Comparison of ENCODE assay signal across 12 cellular contexts in genomic region chr1:234618726-234619049, GRCh38. TPM values are rescaled to one million over a fixed set of nuclear protein-coding genes. Genes with fewer than 3 reads are reported as not detected.
DNase-seq lines count a peak whose midpoint lies in the region; ATAC-seq and TF ChIP-seq lines count a peak whose summit lies in the region.
"Had no signal": no experiment of that assay in that cellular context is flagged by ENCODE, and none has a peak within 500 bp of the region (broad histone marks: within the 10 kb centered on the region; RNA-seq: fewer than 3 reads in every experiment).

No MANE protein-coding gene starts in this region.

- in situ Hi-C loops in IMR-90 (cut with MboI; ENCODE audit: low sequenced_read_pairs), result loop anchor here (25.0 kb wide), 1 partner anchor 244 kb away; no protein-coding TSS in a partner anchor

- H2BK5ac ChIP-seq in IMR-90 (ENCODE audit: low read depth, low read length, poor library complexity, severe bottlenecking), result peak overlapping the region; percentile 100

- H3K4me2 ChIP-seq in IMR-90 (ENCODE audit: low read depth, low read length), result peak overlapping the region; percentile 9; the same call in 1 of the 2 replicates

- peak overlapping the region; percentile 100 for H4K5ac ChIP-seq in IMR-90 (ENCODE audit: low read depth, low read length)

- H3K18ac ChIP-seq in IMR-90 (ENCODE audit: low read depth, low read length), result peak overlapping the region; percentile 100

- dilution Hi-C loops in IMR-90 (cut with HindIII; ENCODE audit: low sequenced_read_pairs, unreplicated experiment), result no loop called here

- peaks cover 11% of the 10 kb centered on the region for H3K9me1 ChIP-seq in IMR-90 (ENCODE audit: insufficient read depth, low read length)

- H3K56ac ChIP-seq in IMR-90 (ENCODE audit: extremely low read depth, insufficient read depth, low read length), result peak overlapping the region; percentile 89

- H3K23ac ChIP-seq in IMR-90 (ENCODE audit: low read depth, low read length), result peak overlapping the region; percentile 98

- peak overlapping the region; percentile 95 for H3K14ac ChIP-seq in IMR-90 (replicated peaks; ENCODE audit: low read depth, low read length)

- no CpG with 5 or more reads among the region's 5 CpGs for WGBS in IMR-90 (ENCODE audit: extremely low coverage in 2 of 2, insufficient read length in 1 of 2), 2 experiments

- no peaks in the 10 kb centered on the region for H4K20me1 ChIP-seq in IMR-90 (ENCODE audit: insufficient read depth, low read length)

- peaks cover 0 to 5% of the 10 kb centered on the region in 2 experiments; a peak in 2 of 4 replicates for H3K79me1 ChIP-seq in IMR-90 (ENCODE audit: low read depth in 1 of 2, low read length in 2 of 2)

- POLR2A ChIA-PET in IMR-90 (lab: Charles Lee; ENCODE audit: unreplicated experiment), result no interaction called here

- no peaks in the 10 kb centered on the region for H3K9me3 ChIP-seq in IMR-90 (ENCODE audit: control insufficient read depth, insufficient read depth, low read length)
- no peaks in the 10 kb centered on the region for H3K9me3 ChIP-seq in breast epithelium
- H3K9me3 ChIP-seq in lower lobe of right lung, result no peaks in the 10 kb centered on the region
- H3K9me3 ChIP-seq in thoracic aorta, result no peaks in the 10 kb centered on the region

- no peak for TF ChIP-seq RAD21 in IMR-90 (IDR thresholded peaks at IDR 0.05; ENCODE audit: low read length)

- H3K27ac ChIP-seq in IMR-90 (ENCODE audit: insufficient read depth, low read length) (peak overlapping the region; percentile 99), breast epithelium (peak overlapping the region; percentile 71 to 100), lower lobe of right lung (peak overlapping the region; percentile 46), thoracic aorta (peak overlapping the region; percentile 75 to 78)

- DNase-seq in IMR-90 (no peak), breast epithelium (ENCODE audit: low spot score in 2 of 2) (no peak), lower lobe of right lung (no peak), thoracic aorta (ENCODE audit: low spot score) (no peak), medulla oblongata (ENCODE audit: extremely low spot score) (no peak), NCI-H446 (lab: John Stamatoyannopoulos, UW) (no peak), NCI-H2029 treated with DMSO at 0.1 percent for 48 hours (lab: John Stamatoyannopoulos, UW) (no peak)
- DNase-seq: activated CD8-positive, alpha-beta memory T cell treated with anti-CD3 and anti-CD28 coated beads, Interleukin-2, amount 10 ng/mL, durations not matched to agents 7 days and 5 days; anterior cingulate cortex; T-helper 2 cell had no signal

- intact Hi-C loops in IMR-90 (cut with micrococcal nuclease) (no loop called here), breast epithelium (cut with DNase I; ENCODE audit: low total_unique reads) (no loop called here), lower lobe of right lung (cut with DNase I) (no loop called here)

- peak overlapping the region; percentile 96 for H4K91ac ChIP-seq in IMR-90 (ENCODE audit: insufficient read depth, low read depth, low read length)

- peak; percentile 22; the same call in 1 of the 2 replicates for ATAC-seq in IMR-90 (ENCODE audit: low read depth)
- peak in 1 of 2 donors; percentile 18 for ATAC-seq in lower lobe of right lung
- no peak for ATAC-seq in thoracic aorta (ENCODE audit: insufficient number of reproducible peaks, low FRiP score, low read depth)
- no peak for ATAC-seq in HG03565 (IDR thresholded peaks at IDR 0.05; ENCODE audit: unreplicated experiment)
- ATAC-seq: activated CD8-positive, alpha-beta memory T cell treated with anti-CD3 and anti-CD28 coated beads, Interleukin-2, amount 10 ng/mL, durations not matched to agents 7 days and 5 days; stimulated activated effector memory CD8-positive, alpha-beta T cell treated with anti-CD3 and anti-CD28 coated beads, Interleukin-12 subunit alpha, Interleukin-12 subunit beta, amount 100 ng/mL, for 72 hours had no signal

- H3K4me1 ChIP-seq in IMR-90 (ENCODE audit: control insufficient read depth, insufficient read depth, low read length) (peaks cover 28% of the 10 kb centered on the region), breast epithelium (peaks cover 3 to 21% of the 10 kb centered on the region in 2 donors), lower lobe of right lung (peaks cover 43% of the 10 kb centered on the region), thoracic aorta (ENCODE audit: control insufficient read depth in 1 of 2, low read depth in 2 of 2) (peaks cover 27 to 52% of the 10 kb centered on the region in 2 donors)

- H2AK5ac ChIP-seq in IMR-90 (ENCODE audit: low read depth, low read length), result peak overlapping the region; percentile 62

- H2BK120ac ChIP-seq in IMR-90 (ENCODE audit: low read depth, low read length), result peak overlapping the region; percentile 98

- BruUV-seq in IMR-90 (replicated peaks; lab: Mats Ljungman, UMichigan), result no TSS peak

- no peak overlapping the region for H2AFZ ChIP-seq in IMR-90 (replicated peaks; ENCODE audit: low read length, poor library complexity)

- CTCF ChIA-PET in IMR-90 (lab: Yijun Ruan, JAX), result interaction anchor here (0.9 kb wide), 1 partner anchor 381 kb away, joined by 3 read pairs; no protein-coding TSS in a partner anchor

- no peaks in the 10 kb centered on the region for H3K36me3 ChIP-seq in IMR-90 (ENCODE audit: control insufficient read depth, insufficient read depth, low read length)
- H3K36me3 ChIP-seq in breast epithelium, result no peaks in the 10 kb centered on the region
- no peaks in the 10 kb centered on the region for H3K36me3 ChIP-seq in lower lobe of right lung
- H3K36me3 ChIP-seq in thoracic aorta, result no peaks in the 10 kb centered on the region

- peak overlapping the region; percentile 86 to 97 for H4K8ac ChIP-seq in IMR-90 (ENCODE audit: low read depth in 2 of 2, low read length in 2 of 2)

- TF ChIP-seq POLR2A in IMR-90 (IDR thresholded peaks at IDR 0.05; ENCODE audit: low read depth, low read length) (no peak), breast epithelium (IDR thresholded peaks at IDR 0.05) (no peak)

- peak overlapping the region; percentile 96 for H2BK15ac ChIP-seq in IMR-90 (ENCODE audit: low read depth, low read length)

- H3K27me3 ChIP-seq in IMR-90 (ENCODE audit: control insufficient read depth, insufficient read depth, low read length) (no peaks in the 10 kb centered on the region), breast epithelium (no peaks in the 10 kb centered on the region), lower lobe of right lung (ENCODE audit: low read depth) (no peaks in the 10 kb centered on the region), thoracic aorta (replicated peaks; ENCODE audit: insufficient read depth) (no peaks in the 10 kb centered on the region)

- peak overlapping the region; percentile 96 for H3K4ac ChIP-seq in IMR-90 (ENCODE audit: low read depth, low read length)

- peak overlapping the region; percentile 13 for H2AK9ac ChIP-seq in IMR-90 (replicated peaks; ENCODE audit: low read depth, low read length, poor library complexity)

- peak overlapping the region; percentile 59 for H3K9ac ChIP-seq in IMR-90 (ENCODE audit: low read depth, low read length)

- H2BK20ac ChIP-seq in IMR-90 (ENCODE audit: low read depth, low read length), result peak overlapping the region; percentile 99

- H3K4me3 ChIP-seq in IMR-90 (ENCODE audit: insufficient read depth, low read depth, low read length) (no peak overlapping the region), breast epithelium (no peak overlapping the region), lower lobe of right lung (no peak overlapping the region), thoracic aorta (peak overlapping the region; percentile 21)

- no peak for TF ChIP-seq CTCF in IMR-90 (conservative IDR thresholded peaks at IDR 0.05; ENCODE audit: low read depth, low read length)
- no peak for TF ChIP-seq CTCF in breast epithelium (IDR thresholded peaks at IDR 0.05)
- no peak for TF ChIP-seq CTCF in lower lobe of right lung (IDR thresholded peaks at IDR 0.05)
- TF ChIP-seq CTCF in thoracic aorta (IDR thresholded peaks at IDR 0.05), result no peak

TF ChIP-seq in IMR-90, 13 proteins besides CTCF, POLR2A, EP300 and RAD21 (continues in another document):
- TF ChIP-seq FOS (IDR thresholded peaks at IDR 0.05; ENCODE audit: low read depth, low read length), result no peak
- TF ChIP-seq MAZ (IDR thresholded peaks at IDR 0.05; ENCODE audit: borderline replicate concordance, low read depth, low read length), result no peak
- TF ChIP-seq MXI1 (IDR thresholded peaks at IDR 0.05; ENCODE audit: borderline replicate concordance, low read depth, low read length), result no peak
- TF ChIP-seq CEBPB (IDR thresholded peaks at IDR 0.05; ENCODE audit: low read depth, low read length), result no peak
- no peak for TF ChIP-seq RCOR1 (IDR thresholded peaks at IDR 0.05; ENCODE audit: insufficient replicate concordance, low read length)
- no peak for TF ChIP-seq SMC3 (IDR thresholded peaks at IDR 0.05; ENCODE audit: low read depth, low read length)
- no peak for TF ChIP-seq BHLHE40 (IDR thresholded peaks at IDR 0.05; ENCODE audit: low read depth, low read length)
- no peak for TF ChIP-seq MAFK (IDR thresholded peaks at IDR 0.05; ENCODE audit: low read depth, low read length)
- no peak for TF ChIP-seq ELK1 (IDR thresholded peaks at IDR 0.05; ENCODE audit: borderline replicate concordance, low read depth, low read length)
- no peak for TF ChIP-seq NFE2L2 (IDR thresholded peaks at IDR 0.05; ENCODE audit: low read depth, low read length)
- TF ChIP-seq USF2 (IDR thresholded peaks at IDR 0.05; ENCODE audit: low read depth, low read length), result no peak

RNA-seq across cellular contexts. Expression of gene IRF2BP2, which starts 8.7 kb away (rescaled TPM):
- total RNA-seq in IMR-90 (2012; rRNA removed) (37.2 and 47.0 TPM in 2 replicates), breast epithelium (100 to 1,000 TPM in 1 of 3 donors, 10 to 100 TPM in 2; 60.3 to 108 (median 84.9) TPM), lower lobe of right lung (154 TPM), thoracic aorta (100 to 1,000 TPM; 114 to 175 TPM)
- polyA plus RNA-seq in IMR-90 (2012; rRNA removed), result 56.5 and 66.6 TPM in 2 replicates
- polyA plus RNA-seq in IMR-90 (2012; cell fraction: cytosol; rRNA removed), result 12.6 and 82.3 TPM in 2 replicates
- polyA plus RNA-seq in IMR-90 (2012; cell fraction: nucleus; rRNA removed; ENCODE audit: low replicate concordance), result 216 and 242 TPM in 2 replicates

Comparison
In these comparisons a context has a peak if more than half of its experiments do, and no peak if none do; other contexts are left out.
1. H3K27ac ChIP-seq: peak in every context shown above with its lines; median percentile 99 in IMR-90; 86 in breast epithelium; 76 in thoracic aorta; 46 in lower lobe of right lung.